Comparison of ENCODE assay signal across 8 cellular contexts in genomic region chr12:10211975-10212622, GRCh38. TPM values are rescaled to one million over a fixed set of nuclear protein-coding genes. Genes with fewer than 3 reads are reported as not detected.
DNase-seq lines count a peak whose midpoint lies in the region; ATAC-seq and TF ChIP-seq lines count a peak whose summit lies in the region.

No MANE protein-coding gene starts in this region.

- TF ChIP-seq CTCF in BJ (IDR thresholded peaks at IDR 0.05; ENCODE audit: insufficient read depth, low read depth, low read length) (no peak), esophagus muscularis mucosa (IDR thresholded peaks at IDR 0.05) (no peak)

- H3K27me3 ChIP-seq in BJ (ENCODE audit: control insufficient read depth, insufficient read depth, low read length) (no peaks in the 10 kb centered on the region), esophagus muscularis mucosa (no peaks in the 10 kb centered on the region), mucosa of rectum (ENCODE audit: control insufficient read depth in 2 of 2, insufficient read depth in 2 of 2, low read length in 2 of 2) (no peaks in the 10 kb centered on the region)

- TF ChIP-seq EP300 in Ishikawa (IDR thresholded peaks at IDR 0.05; ENCODE audit: borderline replicate concordance) (peak; percentile 24; the same call in 1 of the 2 replicates), esophagus muscularis mucosa (IDR thresholded peaks at IDR 0.05) (peak; percentile 97)

- POLR2A ChIA-PET in BJ (lab: Charles Lee): interaction anchor here (0.5 to 1.0 kb wide), 4 partner anchors 15 to 209 kb away, joined by 3 to 5 read pairs (median 4); no protein-coding TSS in a partner anchor

- H3K4me1 ChIP-seq in esophagus muscularis mucosa (peaks cover 16 to 30% (median 29%) of the 10 kb centered on the region in 4 donors), mucosa of rectum (ENCODE audit: control insufficient read depth in 2 of 2, insufficient read depth in 2 of 2, low read length in 2 of 2) (peaks cover 12 to 16% of the 10 kb centered on the region in 2 donors)

- H3K9ac ChIP-seq in mucosa of rectum (ENCODE audit: low read depth in 1 of 2, low read length in 2 of 2): peak overlapping the region; percentile 89 to 91

- H3K9me3 ChIP-seq in esophagus muscularis mucosa (no peaks in the 10 kb centered on the region), mucosa of rectum (ENCODE audit: control insufficient read depth in 2 of 2, low read length in 2 of 2) (no peaks in the 10 kb centered on the region)

- intact Hi-C loops in esophagus muscularis mucosa (cut with DNase I): loop anchor here (10.0 kb wide), 2 partner anchors 57 to 513 kb away; partner anchors contain the start of gene YBX3

- ATAC-seq in GM21360 (IDR thresholded peaks at IDR 0.05; ENCODE audit: unreplicated experiment): peak; percentile 54

- peak overlapping the region; percentile 98 for H3K4me3 ChIP-seq in BJ (ENCODE audit: low read depth, low read length)
- H3K4me3 ChIP-seq in esophagus muscularis mucosa: peak overlapping the region; percentile 79 to 87 (median 82)
- peak overlapping the region; percentile 97 to 98 for H3K4me3 ChIP-seq in mucosa of rectum (ENCODE audit: low read length in 2 of 2)

- peak; percentile 25 for TF ChIP-seq POLR2A in esophagus muscularis mucosa (IDR thresholded peaks at IDR 0.05; ENCODE audit: low read depth)

- peaks cover 3% of the 10 kb centered on the region for H3K36me3 ChIP-seq in BJ (ENCODE audit: control insufficient read depth, insufficient read depth, low read length)
- H3K36me3 ChIP-seq in esophagus muscularis mucosa: peaks cover 0 to 10% (median 2%) of the 10 kb centered on the region in 4 donors
- no peaks in the 10 kb centered on the region for H3K36me3 ChIP-seq in mucosa of rectum (ENCODE audit: control insufficient read depth in 2 of 2, insufficient read depth in 2 of 2, low read length in 2 of 2)

- H3K27ac ChIP-seq in esophagus muscularis mucosa (replicated peaks in 1 of 4) (peak overlapping the region; percentile 96 to 100 (median 98)), mucosa of rectum (ENCODE audit: low read depth in 2 of 2, low read length in 2 of 2) (peak overlapping the region; percentile 98 to 99)

- CTCF ChIA-PET in BJ (lab: Yijun Ruan, JAX): interaction anchor here (0.5 to 1.1 kb wide), 2 partner anchors 20 to 195 kb away, joined by 3 to 4 read pairs; no protein-coding TSS in a partner anchor

- TF ChIP-seq RAD21 in Ishikawa (IDR thresholded peaks at IDR 0.05; ENCODE audit: low read depth): no peak

- DNase-seq in BJ (ENCODE audit: low read depth) (peak; percentile 98), RPMI7951 (ENCODE audit: low read depth) (peak; percentile 96), esophagus muscularis mucosa (ENCODE audit: extremely low spot score) (peak; percentile 98)
- peak; percentile 72 to 76 for DNase-seq in activated T-helper 1 cell treated with anti-CD3 and anti-CD28 coated beads, Interleukin-2, amount 50 U/mL, for 16 hours (ENCODE audit: low read depth in 1 of 2, low spot score in 1 of 2)
- DNase-seq in stimulated activated CD8-positive, alpha-beta memory T cell treated with anti-CD3 and anti-CD28 coated beads, Interleukin-4, amount 100 ng/mL, for 24 hours (ENCODE audit: low read depth): peak; percentile 81

- WGBS in esophagus muscularis mucosa: 31% methylated on average over 38 of the region's 38 CpGs

TF ChIP-seq in Ishikawa, 13 proteins besides CTCF, POLR2A, EP300 and RAD21:
- TF ChIP-seq FOXM1 (IDR thresholded peaks at IDR 0.05; ENCODE audit: borderline replicate concordance, low read depth) (no peak), CREB1 (IDR thresholded peaks at IDR 0.05; ENCODE audit: low read depth) (peak; percentile 81), CEBPB (IDR thresholded peaks at IDR 0.05) (no peak), REST (IDR thresholded peaks at IDR 0.05; ENCODE audit: low read depth) (no peak), NFIC (IDR thresholded peaks at IDR 0.05) (no peak; the same call in 1 of the 2 replicates), ZBTB7A (IDR thresholded peaks at IDR 0.05; ENCODE audit: low read depth) (no peak), TCF12 (IDR thresholded peaks at IDR 0.05; ENCODE audit: low read depth) (peak; percentile 51), YY1 (IDR thresholded peaks at IDR 0.05; ENCODE audit: low read depth) (no peak), TAF1 (IDR thresholded peaks at IDR 0.05; ENCODE audit: low read depth) (no peak), EGR1 (IDR thresholded peaks at IDR 0.05) (no peak), TEAD4 (IDR thresholded peaks at IDR 0.05) (peak; percentile 70; the same call in 1 of the 2 replicates)
- TF ChIP-seq, protein P1, sequence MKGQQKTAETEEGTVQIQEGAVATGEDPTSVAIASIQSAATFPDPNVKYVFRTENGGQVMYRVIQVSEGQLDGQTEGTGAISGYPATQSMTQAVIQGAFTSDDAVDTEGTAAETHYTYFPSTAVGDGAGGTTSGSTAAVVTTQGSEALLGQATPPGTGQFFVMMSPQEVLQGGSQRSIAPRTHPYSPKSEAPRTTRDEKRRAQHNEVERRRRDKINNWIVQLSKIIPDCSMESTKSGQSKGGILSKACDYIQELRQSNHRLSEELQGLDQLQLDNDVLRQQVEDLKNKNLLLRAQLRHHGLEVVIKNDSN (IDR thresholded peaks at IDR 0.05): 0 out of 2 replicates have a peak, but pooled peaks have one; percentile 55
- TF ChIP-seq, protein P2, sequence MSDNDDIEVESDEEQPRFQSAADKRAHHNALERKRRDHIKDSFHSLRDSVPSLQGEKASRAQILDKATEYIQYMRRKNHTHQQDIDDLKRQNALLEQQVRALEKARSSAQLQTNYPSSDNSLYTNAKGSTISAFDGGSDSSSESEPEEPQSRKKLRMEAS (IDR thresholded peaks at IDR 0.05): peak; percentile 75
TF ChIP-seq in Ishikawa: peak in this region for 5.

RNA-seq across cellular contexts. Expression of gene GABARAPL1, which starts 0.6 kb away (rescaled TPM):
- polyA plus RNA-seq in BJ (2011; rRNA removed): 192 and 275 TPM in 2 replicates
- 88.9 and 118 TPM in 2 replicates for polyA minus RNA-seq in BJ (2011; rRNA and poly(A)+ RNA removed)
- total RNA-seq in RPMI7951 (2014; rRNA removed; shearing (Covaris generic)): 14.3 and 20.7 TPM in 2 replicates
- total RNA-seq in esophagus muscularis mucosa: 100 to 1,000 TPM; 142 to 352 (median 213) TPM

RNA-seq across cellular contexts. Expression of gene TMEM52B, which starts 33.3 kb away (rescaled TPM):
- 0.85 and 1.4 TPM in 2 replicates for polyA plus RNA-seq in BJ (2011; rRNA removed)
- 0.62 and 3.4 TPM in 2 replicates for polyA minus RNA-seq in BJ (2011; rRNA and poly(A)+ RNA removed)
- not detected in 2 replicates for total RNA-seq in RPMI7951 (2014; rRNA removed; shearing (Covaris generic))
- 1 to 10 TPM in 1 of 4 donors, under 1 TPM in 1, not detected in 2; 0.17 to 1.6 TPM for total RNA-seq in esophagus muscularis mucosa

RNA-seq across cellular contexts. Expression of gene OLR1, which starts 40.2 kb away (rescaled TPM):
- 6.9 and 9.1 TPM in 2 replicates for polyA plus RNA-seq in BJ (2011; rRNA removed)
- polyA minus RNA-seq in BJ (2011; rRNA and poly(A)+ RNA removed): 3.1 and 4.4 TPM in 2 replicates
- not detected in 2 replicates for total RNA-seq in RPMI7951 (2014; rRNA removed; shearing (Covaris generic))
- total RNA-seq in esophagus muscularis mucosa: 1 to 10 TPM in 1 of 4 donors, under 1 TPM in 2, not detected in 1; 0.40 to 1.2 (median 0.58) TPM

Comparison
In these comparisons a context has a peak if more than half of its experiments do, and no peak if none do; other contexts are left out.
1. Peak in every context shown above with its lines: DNase-seq, ATAC-seq, H3K4me3 ChIP-seq and H3K27ac ChIP-seq.